In genomic region chr2:61015971-61016370, GRCh38 we compare ENCODE assay signal across 10 cellular contexts. TPM values are rescaled to one million over a fixed set of nuclear protein-coding genes. Genes with fewer than 3 reads are reported as not detected.
DNase-seq lines count a peak whose midpoint lies in the region; ATAC-seq, FAIRE-seq and TF ChIP-seq lines count a peak whose summit lies in the region.
"Had no signal": no experiment of that assay in that cellular context is flagged by ENCODE, and none has a peak within 500 bp of the region (broad histone marks: within the 10 kb centered on the region; RNA-seq: fewer than 3 reads in every experiment).

No MANE protein-coding gene starts in this region.

- CTCF ChIA-PET in HepG2 (lab: Yijun Ruan, JAX; ENCODE audit: low intra/inter-chr PET ratio, low total read pairs) = no interaction called here

- no TSS peak for BruUV-seq in HepG2 (replicated peaks; lab: Mats Ljungman, UMichigan)

- peak overlapping the region; percentile 97 for H3K9ac ChIP-seq in HepG2 (ENCODE audit: insufficient read depth, low read depth, low read length)

- 0 out of 2 replicates have a peak, but pooled peaks cover 3% of the 10 kb centered on the region for H4K20me1 ChIP-seq in HepG2 (ENCODE audit: insufficient read depth, low read length)

- peak overlapping the region; percentile 93 for H3K4me3 Mint-ChIP-seq in activated naive CD8-positive, alpha-beta T cell treated with anti-CD3 and anti-CD28 coated beads, Interleukin-2, amount 50 U/mL, for 24 hours

- H3K4me1 ChIP-seq in cardiac muscle cell (ENCODE audit: low read depth) (peaks cover 14% of the 10 kb centered on the region), right atrium auricular region (peaks cover 0 to 25% of the 10 kb centered on the region in 2 donors), HepG2 (ENCODE audit: insufficient read depth, low read length) (peaks cover 49% of the 10 kb centered on the region), transverse colon (peaks cover 18 to 48% (median 30%) of the 10 kb centered on the region in 4 donors)

- H3K9me3 ChIP-seq in cardiac muscle cell (ENCODE audit: low read depth) (no peaks in the 10 kb centered on the region), right atrium auricular region (no peaks in the 10 kb centered on the region), HepG2 (ENCODE audit: low read length) (no peaks in the 10 kb centered on the region), transverse colon (no peaks in the 10 kb centered on the region)

- peaks cover 4% of the 10 kb centered on the region for H3K36me3 Mint-ChIP-seq in activated naive CD8-positive, alpha-beta T cell treated with anti-CD3 and anti-CD28 coated beads, Interleukin-2, amount 50 U/mL, for 24 hours (ENCODE audit: low read depth)

- peaks cover 93% of the 10 kb centered on the region for H3K79me2 ChIP-seq in HepG2 (ENCODE audit: insufficient read depth, low read length)

- H3K9me3 Mint-ChIP-seq in activated naive CD8-positive, alpha-beta T cell treated with anti-CD3 and anti-CD28 coated beads, Interleukin-2, amount 50 U/mL, for 24 hours = no peaks in the 10 kb centered on the region
- H3K9me3 Mint-ChIP-seq: dendritic cell treated with granulocyte-macrophage colony-stimulating factor and Interleukin-4, amounts not matched to agents 40 ng/mL and 50 ng/mL, for 4 days had no signal

- H3K4me3 ChIP-seq in cardiac muscle cell = peak overlapping the region; percentile 91
- H3K4me3 ChIP-seq in right atrium auricular region = no peak overlapping the region
- peak overlapping the region; percentile 74 to 94 (median 93); a peak in 5 of 6 replicates for H3K4me3 ChIP-seq in HepG2 (replicated peaks in 1 of 3; ENCODE audit: insufficient read depth in 1 of 3, low read depth in 2 of 3, low read length in 3 of 3)
- H3K4me3 ChIP-seq in transverse colon = peak overlapping the region in 3 of 4 donors; percentile 84 to 94 (median 89)

- no peak for ATAC-seq in activated naive CD8-positive, alpha-beta T cell treated with anti-CD3 and anti-CD28 coated beads, Interleukin-2, amount 50 U/mL, for 24 hours
- no peak for ATAC-seq in HepG2
- ATAC-seq in HG03196 (IDR thresholded peaks at IDR 0.05; ENCODE audit: unreplicated experiment) = no peak

- H3K4me2 ChIP-seq in HepG2 (ENCODE audit: low read depth, low read length) = peak overlapping the region; percentile 83

- in situ Hi-C loops in HepG2 (cut with HindIII; ENCODE audit: extremely low pct_ligation_motif_present, low pct_unique_long_range_greater_than_20kb) (no loop called here), transverse colon (cut with MboI; ENCODE audit: low pct_ligation_motif_present in 1 of 4, low pct_unique_long_range_greater_than_20kb in 1 of 4, low sequenced_read_pairs in 3 of 4) (no loop called here)

- H3K27ac Mint-ChIP-seq in activated naive CD8-positive, alpha-beta T cell treated with anti-CD3 and anti-CD28 coated beads, Interleukin-2, amount 50 U/mL, for 24 hours = no peak overlapping the region

- H3K27me3 ChIP-seq in cardiac muscle cell = no peaks in the 10 kb centered on the region
- H3K27me3 ChIP-seq in right atrium auricular region = no peaks in the 10 kb centered on the region
- no peaks in the 10 kb centered on the region; a peak in 1 of 5 replicates for H3K27me3 ChIP-seq in HepG2 (ENCODE audit: control insufficient read depth in 1 of 2, insufficient read depth in 2 of 2, low read length in 2 of 2)
- H3K27me3 ChIP-seq in transverse colon = no peaks in the 10 kb centered on the region

- DNase-seq in cardiac muscle cell (ENCODE audit: low read depth in 1 of 2, low spot score in 1 of 2) (no peak), right atrium auricular region (ENCODE audit: low spot score) (no peak), HepG2 (ENCODE audit: low spot score) (peak; percentile 47), transverse colon (no peak), HUDEP-2 (lab: John Stamatoyannopoulos, UW; ENCODE audit: unreplicated experiment in 76 of 76) (no peak), posterior cingulate gyrus (no peak)
- no peak for DNase-seq in activated naive CD8-positive, alpha-beta T cell treated with anti-CD3 and anti-CD28 coated beads, Interleukin-2, amount 50 U/mL, for 24 hours
- DNase-seq: GOT3 had no signal

- H3K27ac ChIP-seq in cardiac muscle cell (no peak overlapping the region), right atrium auricular region (no peak overlapping the region), HepG2 (ENCODE audit: extremely low read length, insufficient read depth, low read length) (peak overlapping the region; percentile 99), transverse colon (peak overlapping the region; percentile 95 to 97 (median 96))

- no peak for TF ChIP-seq RAD21 in HepG2 (CRISPR knock-in tag; IDR thresholded peaks at IDR 0.05)

- TF ChIP-seq CTCF in cardiac muscle cell (IDR thresholded peaks at IDR 0.05; ENCODE audit: low read depth, low read length) (no peak), right atrium auricular region (IDR thresholded peaks at IDR 0.05) (no peak), HepG2 (CRISPR knock-in tag; IDR thresholded peaks at IDR 0.05) (no peak), transverse colon (IDR thresholded peaks at IDR 0.05) (no peak)

- 13% methylated on average over 2 of the region's 2 CpGs for WGBS in HepG2 (ENCODE audit: low lambda C conversion rate)
- 13 to 28% methylated on average over 2 of the region's 2 CpGs for WGBS in transverse colon (ENCODE audit: low coverage in 1 of 2), 2 donors

- no peak overlapping the region for H2AFZ ChIP-seq in HepG2 (ENCODE audit: low read length)

- peaks cover 55% of the 10 kb centered on the region for H3K4me1 Mint-ChIP-seq in activated naive CD8-positive, alpha-beta T cell treated with anti-CD3 and anti-CD28 coated beads, Interleukin-2, amount 50 U/mL, for 24 hours

- TF ChIP-seq POLR2A in HepG2 (IDR thresholded peaks at IDR 0.05; ENCODE audit: insufficient read depth in 1 of 2, low read depth in 2 of 2, low read length in 2 of 2) = no peak
- no peak for TF ChIP-seq POLR2A in transverse colon (IDR thresholded peaks at IDR 0.05)

- H3K36me3 ChIP-seq in cardiac muscle cell (no peaks in the 10 kb centered on the region), right atrium auricular region (no peaks in the 10 kb centered on the region), HepG2 (replicated peaks in 1 of 2; ENCODE audit: control insufficient read depth in 1 of 2, insufficient read depth in 2 of 2, low read length in 2 of 2) (peaks cover 0 to 27% of the 10 kb centered on the region in 2 experiments; a peak in 2 of 5 replicates), transverse colon (no peaks in the 10 kb centered on the region)

- no peak for FAIRE-seq in HepG2 (lab: Jason Lieb, UNC)

- POLR2A ChIA-PET in HepG2 (lab: Yijun Ruan, JAX) = interaction anchor here (0.8 to 2.9 kb wide), 2 partner anchors 9 to 15 kb away, joined by 3 to 20 read pairs; no protein-coding TSS in a partner anchor

- TF ChIP-seq EP300 in HepG2 (IDR thresholded peaks at IDR 0.05; ENCODE audit: low read depth in 2 of 2, low read length in 2 of 2) (peak in 1 of 2 experiments; percentile 44; a peak in 1 of 4 replicates), HepG2 (CRISPR knock-in tag; IDR thresholded peaks at IDR 0.05; ENCODE audit: borderline replicate concordance) (no peak), transverse colon (IDR thresholded peaks at IDR 0.05; ENCODE audit: low read depth) (no peak)

- H3K27me3 Mint-ChIP-seq in activated naive CD8-positive, alpha-beta T cell treated with anti-CD3 and anti-CD28 coated beads, Interleukin-2, amount 50 U/mL, for 24 hours = no peaks in the 10 kb centered on the region
- H3K27me3 Mint-ChIP-seq: dendritic cell treated with granulocyte-macrophage colony-stimulating factor and Interleukin-4, amounts not matched to agents 40 ng/mL and 50 ng/mL, for 4 days had no signal

- intact Hi-C loops in HepG2 (cut with micrococcal nuclease; ENCODE audit: unreplicated experiment) (loop anchor here (2.0 to 10.0 kb wide), 3 partner anchors 129 to 161 kb away; partner anchors contain the start of gene REL), transverse colon (cut with DNase I; ENCODE audit: low total_unique reads) (loop anchor here (10.0 kb wide), 1 partner anchor 131 kb away; the partner anchor contains the start of gene REL), posterior cingulate gyrus (cut with DNase I) (loop anchor here (2.0 to 10.0 kb wide), 3 partner anchors 51 to 161 kb away; partner anchors contain the start of gene REL)

RNA-seq across cellular contexts. Expression of gene PEX13, which starts 1.5 kb away (rescaled TPM):
- 29.7 and 35.5 TPM in 2 replicates for total RNA-seq in cardiac muscle cell
- 26.7 and 37.3 TPM in 2 replicates for polyA plus RNA-seq in cardiac muscle cell
- total RNA-seq in right atrium auricular region = 10 to 100 TPM; 16.0 to 18.9 TPM
- 63.1 and 75.9 TPM in 2 replicates for total RNA-seq in HepG2 (2016; rRNA removed; fragmentation: Illumina TruSeq; extraction: Trizol)
- total RNA-seq in HepG2 (2016; cell fraction: cytosol; rRNA removed; fragmentation: Illumina TruSeq; extraction: Trizol; ENCODE audit: low read depth) = 29.0 and 31.0 TPM in 2 replicates
- total RNA-seq in HepG2 (2016; cell fraction: insoluble cytoplasmic fraction; rRNA removed; fragmentation: Illumina TruSeq; extraction: Trizol) = 61.3 and 73.7 TPM in 2 replicates
- total RNA-seq in HepG2 (2016; cell fraction: membrane; rRNA removed; fragmentation: Illumina TruSeq; extraction: Trizol) = 48.9 and 49.5 TPM in 2 replicates
- 75.5 and 79.5 TPM in 2 replicates for total RNA-seq in HepG2 (2016; cell fraction: nucleus; rRNA removed; fragmentation: Illumina TruSeq; extraction: Trizol)
- polyA plus RNA-seq in HepG2 (2011; rRNA removed) = 42.1 and 47.9 TPM in 2 replicates
- 38.1 and 43.8 TPM in 2 replicates for polyA plus RNA-seq in HepG2 (2011; cell fraction: cytosol; rRNA removed)
- 16.4 and 19.1 TPM in 2 replicates for polyA plus RNA-seq in HepG2 (2011; cell fraction: nucleus; rRNA removed)
- 27.3 and 33.4 TPM in 2 replicates for polyA plus RNA-seq in HepG2 (2012)
- 25.3 and 36.5 TPM in 2 replicates for polyA plus RNA-seq in HepG2 (2016; cell fraction: cytosol; fragmentation: Illumina TruSeq; extraction: Trizol; ENCODE audit: low read depth)
- 45.3 and 45.9 TPM in 2 replicates for polyA plus RNA-seq in HepG2 (2016; cell fraction: insoluble cytoplasmic fraction; fragmentation: Illumina TruSeq; extraction: Trizol; ENCODE audit: low read depth)
- polyA plus RNA-seq in HepG2 (2016; cell fraction: membrane; fragmentation: Illumina TruSeq; extraction: Trizol; ENCODE audit: low read depth) = 36.8 and 42.1 TPM in 2 replicates
- polyA plus RNA-seq in HepG2 (2016; cell fraction: nucleus; fragmentation: Illumina TruSeq; extraction: Trizol; ENCODE audit: insufficient read depth, low read depth) = 48.0 and 48.4 TPM in 2 replicates
- polyA minus RNA-seq in HepG2 (2011; rRNA and poly(A)+ RNA removed; ENCODE audit: low replicate concordance) = 35.3 and 78.6 TPM in 2 replicates
- polyA minus RNA-seq in HepG2 (2011; cell fraction: cytosol; rRNA and poly(A)+ RNA removed) = 29.3 and 30.9 TPM in 2 replicates
- polyA minus RNA-seq in HepG2 (2011; cell fraction: nucleus; rRNA and poly(A)+ RNA removed) = 93.1 and 98.1 TPM in 2 replicates
- 10 to 100 TPM; 20.2 to 44.1 (median 34.6) TPM for total RNA-seq in transverse colon

RNA-seq across cellular contexts. Expression of gene PUS10, which starts 2.1 kb away (rescaled TPM):
- total RNA-seq in cardiac muscle cell (5.0 and 8.9 TPM in 2 replicates), right atrium auricular region (1 to 10 TPM; 1.8 to 4.6 TPM), HepG2 (2016; rRNA removed; fragmentation: Illumina TruSeq; extraction: Trizol) (44.3 and 52.8 TPM in 2 replicates), transverse colon (10 to 100 TPM in 3 of 4 donors, 1 to 10 TPM in 1; 3.8 to 26.4 (median 12.1) TPM)
- polyA plus RNA-seq in cardiac muscle cell (3.0 and 5.2 TPM in 2 replicates), HepG2 (2011; rRNA removed) (33.1 and 41.4 TPM in 2 replicates)
- total RNA-seq in HepG2 (2016; cell fraction: cytosol; rRNA removed; fragmentation: Illumina TruSeq; extraction: Trizol; ENCODE audit: low read depth) = 7.9 and 9.1 TPM in 2 replicates
- total RNA-seq in HepG2 (2016; cell fraction: insoluble cytoplasmic fraction; rRNA removed; fragmentation: Illumina TruSeq; extraction: Trizol) = 41.8 and 52.5 TPM in 2 replicates
- 15.6 and 18.7 TPM in 2 replicates for total RNA-seq in HepG2 (2016; cell fraction: membrane; rRNA removed; fragmentation: Illumina TruSeq; extraction: Trizol)
- 57.0 and 59.6 TPM in 2 replicates for total RNA-seq in HepG2 (2016; cell fraction: nucleus; rRNA removed; fragmentation: Illumina TruSeq; extraction: Trizol)
- 18.5 and 21.5 TPM in 2 replicates for polyA plus RNA-seq in HepG2 (2011; cell fraction: cytosol; rRNA removed)
- 39.8 and 48.9 TPM in 2 replicates for polyA plus RNA-seq in HepG2 (2011; cell fraction: nucleus; rRNA removed)
- polyA plus RNA-seq in HepG2 (2012) = 16.7 and 41.9 TPM in 2 replicates
- 2.6 and 3.6 TPM in 2 replicates for polyA plus RNA-seq in HepG2 (2016; cell fraction: cytosol; fragmentation: Illumina TruSeq; extraction: Trizol; ENCODE audit: low read depth)
- 35.0 and 35.6 TPM in 2 replicates for polyA plus RNA-seq in HepG2 (2016; cell fraction: insoluble cytoplasmic fraction; fragmentation: Illumina TruSeq; extraction: Trizol; ENCODE audit: low read depth)
- 6.0 and 6.5 TPM in 2 replicates for polyA plus RNA-seq in HepG2 (2016; cell fraction: membrane; fragmentation: Illumina TruSeq; extraction: Trizol; ENCODE audit: low read depth)
- polyA plus RNA-seq in HepG2 (2016; cell fraction: nucleus; fragmentation: Illumina TruSeq; extraction: Trizol; ENCODE audit: insufficient read depth, low read depth) = 38.1 and 42.1 TPM in 2 replicates
- polyA minus RNA-seq in HepG2 (2011; rRNA and poly(A)+ RNA removed; ENCODE audit: low replicate concordance) = 1.4 and 19.1 TPM in 2 replicates
- 28.0 and 29.0 TPM in 2 replicates for polyA minus RNA-seq in HepG2 (2011; cell fraction: cytosol; rRNA and poly(A)+ RNA removed)
- 188 and 197 TPM in 2 replicates for polyA minus RNA-seq in HepG2 (2011; cell fraction: nucleus; rRNA and poly(A)+ RNA removed)

RNA-seq across cellular contexts. Expression of gene SANBR, which starts 49.7 kb away (rescaled TPM):
- total RNA-seq in cardiac muscle cell (3.5 and 6.1 TPM in 2 replicates), right atrium auricular region (10 to 100 TPM in 1 of 2 donors, 1 to 10 TPM in 1; 3.2 to 11.1 TPM), HepG2 (2016; rRNA removed; fragmentation: Illumina TruSeq; extraction: Trizol) (20.9 and 22.9 TPM in 2 replicates), transverse colon (10 to 100 TPM in 3 of 4 donors, 1 to 10 TPM in 1; 5.4 to 19.4 (median 13.7) TPM)
- polyA plus RNA-seq in cardiac muscle cell (8.7 and 15.4 TPM in 2 replicates), HepG2 (2011; rRNA removed) (9.6 and 9.8 TPM in 2 replicates)
- 37.0 and 39.1 TPM in 2 replicates for total RNA-seq in HepG2 (2016; cell fraction: cytosol; rRNA removed; fragmentation: Illumina TruSeq; extraction: Trizol; ENCODE audit: low read depth)
- 20.4 and 22.7 TPM in 2 replicates for total RNA-seq in HepG2 (2016; cell fraction: insoluble cytoplasmic fraction; rRNA removed; fragmentation: Illumina TruSeq; extraction: Trizol)
- total RNA-seq in HepG2 (2016; cell fraction: membrane; rRNA removed; fragmentation: Illumina TruSeq; extraction: Trizol) = 21.4 and 22.9 TPM in 2 replicates
- 22.7 and 30.0 TPM in 2 replicates for total RNA-seq in HepG2 (2016; cell fraction: nucleus; rRNA removed; fragmentation: Illumina TruSeq; extraction: Trizol)
- 3.2 and 5.0 TPM in 2 replicates for polyA plus RNA-seq in HepG2 (2011; cell fraction: cytosol; rRNA removed)
- 9.8 and 14.1 TPM in 2 replicates for polyA plus RNA-seq in HepG2 (2011; cell fraction: nucleus; rRNA removed)
- polyA plus RNA-seq in HepG2 (2012) = 7.5 and 9.2 TPM in 2 replicates
- polyA plus RNA-seq in HepG2 (2016; cell fraction: cytosol; fragmentation: Illumina TruSeq; extraction: Trizol; ENCODE audit: low read depth) = 8.4 and 10.5 TPM in 2 replicates
- 17.9 and 18.6 TPM in 2 replicates for polyA plus RNA-seq in HepG2 (2016; cell fraction: insoluble cytoplasmic fraction; fragmentation: Illumina TruSeq; extraction: Trizol; ENCODE audit: low read depth)
- polyA plus RNA-seq in HepG2 (2016; cell fraction: membrane; fragmentation: Illumina TruSeq; extraction: Trizol; ENCODE audit: low read depth) = 11.8 and 13.5 TPM in 2 replicates
- 34.4 and 34.6 TPM in 2 replicates for polyA plus RNA-seq in HepG2 (2016; cell fraction: nucleus; fragmentation: Illumina TruSeq; extraction: Trizol; ENCODE audit: insufficient read depth, low read depth)
- 8.9 and 9.9 TPM in 2 replicates for polyA minus RNA-seq in HepG2 (2011; rRNA and poly(A)+ RNA removed; ENCODE audit: low replicate concordance)
- polyA minus RNA-seq in HepG2 (2011; cell fraction: cytosol; rRNA and poly(A)+ RNA removed) = 9.3 and 10.5 TPM in 2 replicates
- polyA minus RNA-seq in HepG2 (2011; cell fraction: nucleus; rRNA and poly(A)+ RNA removed) = 39.1 and 47.9 TPM in 2 replicates

Comparison
In these comparisons a context has a peak if more than half of its experiments do, and no peak if none do; other contexts are left out.
1. H3K4me3 ChIP-seq: peak in cardiac muscle cell (single experiment), HepG2 (3 of 3) and transverse colon (3 of 4); none in right atrium auricular region (0 of 2).
2. H3K27ac ChIP-seq: peak in HepG2 (single experiment) and transverse colon (4 of 4); none in cardiac muscle cell (single experiment) and right atrium auricular region (0 of 2).